Comparison of ENCODE assay signal across 10 cellular contexts in genomic region chr3:152283492-152284381, GRCh38. TPM values are rescaled to one million over a fixed set of nuclear protein-coding genes. Genes with fewer than 3 reads are reported as not detected.
A peak's percentile ranks its signal among the peaks of the same experiment; 100 is the strongest.
DNase-seq lines count a peak whose midpoint lies in the region; ATAC-seq, FAIRE-seq and TF ChIP-seq lines count a peak whose summit lies in the region.
"Had no signal": no experiment of that assay in that cellular context is flagged by ENCODE, and none has a peak within 500 bp of the region (broad histone marks: within the 10 kb centered on the region; RNA-seq: fewer than 3 reads in every experiment).

No MANE protein-coding gene starts in this region.

- H4K20me1 ChIP-seq in K562 (replicated peaks; ENCODE audit: control insufficient read depth, insufficient read depth, low read length) (peaks cover 55% of the 10 kb centered on the region), hepatocyte (ENCODE audit: insufficient read depth, poor library complexity, severe bottlenecking) (peaks cover 65% of the 10 kb centered on the region)

- POLR2A ChIA-PET in K562 (lab: Yijun Ruan, JAX) = interaction anchor here (0.7 to 4.9 kb wide), 4 partner anchors 8 to 40 kb away, joined by 3 to 24 read pairs (median 4); no protein-coding TSS in a partner anchor

- TF ChIP-seq EP300 in K562 (IDR thresholded peaks at IDR 0.05; ENCODE audit: low read length) = no peak

- DNase-seq in GM12892 (ENCODE audit: insufficient read length) (no peak), K562 (ENCODE audit: extremely low read depth in 1 of 4, low spot score in 3 of 4) (no peak), pancreas (peak in 3 of 6 donors; percentile 30 to 42 (median 35)), hepatocyte (ENCODE audit: low spot score) (no peak), NCI-H524 (lab: John Stamatoyannopoulos, UW) (no peak), NCI-H748 treated with DMSO at 0.1 percent for 48 hours (lab: John Stamatoyannopoulos, UW) (no peak)
- DNase-seq: NCI-H2081 treated with DMSO at 0.1 percent for 48 hours had no signal

- peaks cover 7% of the 10 kb centered on the region for H3K9me1 ChIP-seq in K562 (ENCODE audit: control insufficient read depth, insufficient read depth, low read length)

- WGBS in K562 (ENCODE audit: insufficient coverage, low coverage, missing lambda C conversion rate) = 86% methylated on average over 2 of the region's 2 CpGs
- WGBS in pancreas, 2 donors = 78 to 79% methylated on average over 2 of the region's 2 CpGs
- WGBS in hepatocyte (ENCODE audit: low lambda C conversion rate, missing lambda C conversion rate) = 96% methylated on average over 2 of the region's 2 CpGs

- H2AFZ ChIP-seq in K562 (ENCODE audit: low read depth, low read length) = no peak overlapping the region
- H2AFZ ChIP-seq in hepatocyte = no peak overlapping the region

- TF ChIP-seq CTCF in K562 (IDR thresholded peaks at IDR 0.05 in 2 of 3, conservative IDR thresholded peaks at IDR 0.05 in 1 of 3; ENCODE audit: insufficient read depth in 2 of 3, low read depth in 1 of 3, low read length in 3 of 3) = no peak
- TF ChIP-seq CTCF in pancreas (IDR thresholded peaks at IDR 0.05) = no peak
- TF ChIP-seq CTCF in hepatocyte (IDR thresholded peaks at IDR 0.05; ENCODE audit: poor library complexity) = no peak

- H3K4me1 ChIP-seq in K562 (replicated peaks in 1 of 2; ENCODE audit: control insufficient read depth in 2 of 2, insufficient read depth in 2 of 2, low read length in 2 of 2) (peaks cover 3 to 30% of the 10 kb centered on the region in 2 experiments; a peak in 4 of 5 replicates), pancreas (peaks cover 34 to 39% (median 38%) of the 10 kb centered on the region in 3 donors), hepatocyte (ENCODE audit: insufficient read depth) (peaks cover 23% of the 10 kb centered on the region)

- H3K4me3 ChIP-seq in K562 (no peak overlapping the region), pancreas (no peak overlapping the region), hepatocyte (no peak overlapping the region)

- peak overlapping the region; percentile 0; the same call in 1 of the 3 replicates for H3K27ac ChIP-seq in K562 (ENCODE audit: extremely low read depth, low read depth, low read length)
- no peak overlapping the region for H3K27ac ChIP-seq in pancreas
- no peak overlapping the region for H3K27ac ChIP-seq in hepatocyte

- H3K9ac ChIP-seq in K562 (ENCODE audit: insufficient read depth in 1 of 2, low read depth in 2 of 2, low read length in 2 of 2) = no peak overlapping the region

- H3K9me3 ChIP-seq in K562 (replicated peaks; ENCODE audit: control insufficient read depth, insufficient read depth, low read depth, low read length) (no peaks in the 10 kb centered on the region), pancreas (no peaks in the 10 kb centered on the region), hepatocyte (ENCODE audit: low read depth) (no peaks in the 10 kb centered on the region)

- H3K27me3 ChIP-seq in K562 (ENCODE audit: control insufficient read depth in 2 of 2, insufficient read depth in 2 of 2, low read length in 2 of 2) (no peaks in the 10 kb centered on the region), pancreas (no peaks in the 10 kb centered on the region), hepatocyte (no peaks in the 10 kb centered on the region)

- no TSS peak for BruUV-seq in K562 (replicated peaks; lab: Mats Ljungman, UMichigan)

- in situ Hi-C loops in K562 (cut with MboI) = no loop called here

- CTCF ChIA-PET in K562 (lab: Yijun Ruan, JAX; ENCODE audit: low intra/inter-chr PET ratio) = interaction anchor here (0.7 kb wide), 1 partner anchor 216 kb away, joined by 3 read pairs; no protein-coding TSS in a partner anchor

- TF ChIP-seq POLR2A in GM12892 (IDR thresholded peaks at IDR 0.05; ENCODE audit: low read depth, low read length) (no peak), K562 (conservative IDR thresholded peaks at IDR 0.05) (no peak)

- intact Hi-C loops in K562 (cut with micrococcal nuclease) = no loop called here
- intact Hi-C loops in pancreas (cut with DNase I) = no loop called here

- no peak for TF ChIP-seq RAD21 in K562 (CRISPR knock-in tag; conservative IDR thresholded peaks at IDR 0.05 in 1 of 2, IDR thresholded peaks at IDR 0.05 in 1 of 2)

- FAIRE-seq in GM12892 (lab: Jason Lieb, UNC) = peak; percentile 83
- no peak for FAIRE-seq in K562 (lab: Jason Lieb, UNC)
- FAIRE-seq in pancreas (lab: Jason Lieb, UNC) = no peak
- FAIRE-seq: endometrium had no signal

- ATAC-seq in HG03432 (IDR thresholded peaks at IDR 0.05; ENCODE audit: unreplicated experiment) = peak; percentile 23
- peak; percentile 6 for ATAC-seq in K562
- peak; percentile 58 to 85 (median 76) for ATAC-seq in pancreas
- no peak for ATAC-seq in GM21390 (IDR thresholded peaks at IDR 0.05; ENCODE audit: unreplicated experiment)

- H3K36me3 ChIP-seq in K562 (ENCODE audit: control insufficient read depth, insufficient read depth, low read length) (peaks cover 51% of the 10 kb centered on the region), pancreas (no peaks in the 10 kb centered on the region), hepatocyte (replicated peaks; ENCODE audit: insufficient read depth, low read depth) (no peaks in the 10 kb centered on the region)

- H3K9me2 ChIP-seq in hepatocyte (replicated peaks; ENCODE audit: insufficient read depth) = no peaks in the 10 kb centered on the region

- H3K79me2 ChIP-seq in K562 (ENCODE audit: control insufficient read depth, insufficient read depth, low read length) (peaks cover 97% of the 10 kb centered on the region), hepatocyte (peaks cover 97% of the 10 kb centered on the region)

- H3K4me2 ChIP-seq in K562 (ENCODE audit: insufficient read depth, low read length) = no peak overlapping the region; the same call in 1 of the 2 replicates
- H3K4me2 ChIP-seq in hepatocyte = no peak overlapping the region

TF ChIP-seq in K562, 482 proteins besides CTCF, POLR2A, EP300 and RAD21 (continues in another document):
- no peak for TF ChIP-seq TGIF2 (CRISPR knock-in tag; IDR thresholded peaks at IDR 0.05)
- TF ChIP-seq E2F5 (CRISPR knock-in tag; IDR thresholded peaks at IDR 0.05) = no peak

RNA-seq across cellular contexts. Expression of gene MBNL1, which starts 15.0 kb away (rescaled TPM):
- 140 TPM for polyA plus RNA-seq in GM12892 (2012; ENCODE audit: missing spikeins)
- total RNA-seq in K562 (2011; cell fraction: chromatin; rRNA removed; ENCODE audit: low replicate concordance) = 337 and 524 TPM in 2 replicates
- total RNA-seq in K562 (2011; cell fraction: nucleolus; rRNA removed) = 154 and 188 TPM in 2 replicates
- 277 and 417 TPM in 2 replicates for total RNA-seq in K562 (2011; cell fraction: nucleoplasm; rRNA removed)
- total RNA-seq in K562 (2014; rRNA removed) = 240 and 243 TPM in 2 replicates
- 220 and 241 TPM in 2 replicates for total RNA-seq in K562 (2014; rRNA removed; fragmentation: Illumina TruSeq; extraction: Trizol)
- 220 and 243 TPM in 2 replicates for total RNA-seq in K562 (2015; rRNA removed; fragmentation: Illumina TruSeq; extraction: Trizol)
- 217 and 231 TPM in 2 replicates for total RNA-seq in K562 (2021)
- 116 and 133 TPM in 2 replicates for polyA plus RNA-seq in K562 (2011; rRNA removed)
- polyA plus RNA-seq in K562 (2011; cell fraction: cytosol; rRNA removed) = 101 and 150 TPM in 2 replicates
- polyA plus RNA-seq in K562 (2011; cell fraction: nucleus; rRNA removed) = 108 and 135 TPM in 2 replicates
- 74.4 and 91.9 TPM in 2 replicates for polyA plus RNA-seq in K562 (2012)
- polyA plus RNA-seq in K562 (2014; fragmentation: Illumina TruSeq; extraction: Trizol) = 202 and 221 TPM in 2 replicates
- 10 to 100 TPM; 70.3 to 87.3 TPM for polyA plus RNA-seq in K562 (2014; fragmentation: Nextera tagmentation; extraction: Ambion mirVana)
- 104 and 107 TPM in 2 replicates for polyA plus RNA-seq in K562 (2014; rRNA removed)
- polyA minus RNA-seq in K562 (2011; rRNA and poly(A)+ RNA removed) = 431 and 448 TPM in 2 replicates
- 216 and 268 TPM in 2 replicates for polyA minus RNA-seq in K562 (2011; cell fraction: cytosol; rRNA and poly(A)+ RNA removed)
- polyA minus RNA-seq in K562 (2011; cell fraction: nucleus; rRNA and poly(A)+ RNA removed) = 326 and 485 TPM in 2 replicates
- total RNA-seq in pancreas = 10 to 100 TPM; 30.5 to 73.2 (median 49.2) TPM
- 10 to 100 TPM; 15.2 to 22.2 TPM for polyA plus RNA-seq in pancreas
- total RNA-seq in hepatocyte = 98.5 and 104 TPM in 2 replicates
- polyA plus RNA-seq in hepatocyte = 20.5 and 27.9 TPM in 2 replicates
